In the genomic region with DNA sequence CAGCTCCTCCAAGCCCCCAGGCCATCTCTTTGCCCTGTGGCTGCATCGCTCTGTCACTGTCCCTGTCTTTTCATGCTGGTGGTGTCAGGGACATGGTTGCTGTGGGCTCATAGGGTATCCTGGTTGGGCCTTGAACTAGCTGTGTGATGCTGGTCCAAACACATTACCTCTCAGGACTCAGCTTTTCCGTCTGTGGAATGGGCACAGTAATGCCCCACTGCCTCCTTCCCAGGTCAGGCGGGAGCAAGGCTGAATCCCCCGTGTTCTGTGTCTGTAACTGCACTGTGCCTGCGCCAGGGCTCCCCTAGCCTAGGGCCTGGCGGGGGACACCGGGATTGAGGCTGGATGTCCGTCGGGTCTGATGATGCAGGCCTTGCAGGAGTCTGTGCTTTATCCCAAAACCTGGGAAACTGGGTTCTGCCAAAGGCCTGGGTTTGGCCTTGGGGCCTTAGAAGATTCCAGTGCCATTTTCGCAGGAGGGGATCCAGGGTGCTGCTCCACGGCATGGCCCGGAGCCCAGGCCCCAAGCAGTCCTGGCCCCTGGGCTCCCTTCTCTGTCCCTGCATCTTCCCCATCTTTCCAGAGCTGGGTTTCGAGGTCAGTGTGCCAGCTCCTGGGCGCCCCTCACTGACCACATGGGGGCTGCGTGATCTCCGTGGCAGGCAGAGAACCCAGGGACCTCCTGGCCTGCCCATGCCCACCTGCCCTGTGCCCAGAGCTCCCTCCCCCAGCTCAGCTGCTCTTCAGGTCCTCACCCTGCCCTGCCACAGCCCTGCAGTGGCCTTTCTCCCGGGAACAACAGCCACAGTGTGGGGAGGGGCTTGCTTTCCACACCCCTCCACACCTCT, we compare ENCODE assay signal across 21 cellular contexts. TPM values are rescaled to one million over a fixed set of nuclear protein-coding genes. Genes with fewer than 3 reads are reported as not detected.
A peak's percentile ranks its signal among the peaks of the same experiment; 100 is the strongest.
DNase-seq lines count a peak whose midpoint lies in the region; ATAC-seq, FAIRE-seq and TF ChIP-seq lines count a peak whose summit lies in the region.
"Had no signal": no experiment of that assay in that cellular context is flagged by ENCODE, and none has a peak within 500 bp of the region (broad histone marks: within the 10 kb centered on the region; RNA-seq: fewer than 3 reads in every experiment).

No MANE protein-coding gene starts in this region.

- no peaks in the 10 kb centered on the region for H3K36me3 ChIP-seq in Peyer's patch
- H3K36me3 ChIP-seq in kidney (ENCODE audit: control insufficient read depth in 1 of 2, insufficient read depth in 2 of 2, low read length in 2 of 2), result no peaks in the 10 kb centered on the region
- no peaks in the 10 kb centered on the region for H3K36me3 ChIP-seq in osteoblast (ENCODE audit: insufficient read depth, low read length)
- H3K36me3 ChIP-seq: MG63 had no signal

- H3K4me3 ChIP-seq in Peyer's patch (no peak overlapping the region), kidney (ENCODE audit: low read length in 2 of 2) (no peak overlapping the region), osteoblast (ENCODE audit: insufficient read depth, low read length) (no peak overlapping the region)
- H3K4me3 ChIP-seq: MG63 had no signal

- H3K4me3 Mint-ChIP-seq in activated CD4-positive, alpha-beta T cell treated with anti-CD3 and anti-CD28 coated beads for 36 hours, result no peak overlapping the region
- H3K4me3 Mint-ChIP-seq: H9 had no signal

- H3K27me3 ChIP-seq in Peyer's patch, result no peaks in the 10 kb centered on the region
- H3K27me3 ChIP-seq in osteoblast (ENCODE audit: insufficient read depth, low read length), result no peaks in the 10 kb centered on the region
- H3K27me3 ChIP-seq: MG63 had no signal

- H3K27ac ChIP-seq in Peyer's patch (no peak overlapping the region), kidney (ENCODE audit: low read depth in 2 of 2, low read length in 2 of 2) (no peak overlapping the region), osteoblast (ENCODE audit: low read depth, low read length) (no peak overlapping the region)
- H3K27ac ChIP-seq: 22Rv1 had no signal

- no peak overlapping the region for H3K4me2 ChIP-seq in osteoblast (ENCODE audit: insufficient read depth, low read length)

- DNase-seq in activated CD4-positive, alpha-beta T cell treated with anti-CD3 and anti-CD28 coated beads for 36 hours, result peak; percentile 1
- no peak for DNase-seq in activated CD4-positive, alpha-beta T cell treated with anti-CD3 and anti-CD28 coated beads for 1 hour
- DNase-seq in Peyer's patch, result peak in 2 of 3 donors; percentile 37 to 39
- DNase-seq in kidney, result peak; percentile 59
- peak; percentile 79 for DNase-seq in osteoblast (ENCODE audit: insufficient read length, low spot score, missing footprints)
- DNase-seq in activated gamma-delta T cell treated with Interleukin-2 at 50 U/mL for 16 hours, result no peak
- no peak for DNase-seq in stimulated activated CD4-positive, alpha-beta T cell treated with anti-CD3 and anti-CD28 coated beads, Interleukin-15, amount 100 ng/mL, for 24 hours
- DNase-seq in NCI-H1436 (lab: John Stamatoyannopoulos, UW), result no peak
- DNase-seq: AML-193, DND-41, H9, Kasumi-1, MG63, NCI-H1048, NCI-H146, NCI-H2081, NCI-H446 treated with DMSO at 0.1 percent for 48 hours, NCI-H69, SHP77 treated with DMSO at 0.1 percent for 48 hours had no signal

- FAIRE-seq in kidney (lab: Jason Lieb, UNC), result no peak

- H3K79me2 ChIP-seq in osteoblast (ENCODE audit: insufficient read depth, low read length), result no peaks in the 10 kb centered on the region

- CTCF ChIA-PET in activated CD4-positive, alpha-beta T cell treated with anti-CD3 and anti-CD28 coated beads for 36 hours (lab: Charles Lee), result interaction anchor here (0.5 to 0.6 kb wide), 2 partner anchors 102 to 1915 kb away, joined by 3 read pairs; no protein-coding TSS in a partner anchor

- peaks cover 9% of the 10 kb centered on the region for H3K9me3 Mint-ChIP-seq in activated CD4-positive, alpha-beta T cell treated with anti-CD3 and anti-CD28 coated beads for 36 hours (ENCODE audit: low read depth)

- no peak overlapping the region for H3K27ac Mint-ChIP-seq in activated CD4-positive, alpha-beta T cell treated with anti-CD3 and anti-CD28 coated beads for 36 hours
- H3K27ac Mint-ChIP-seq: H9 had no signal

- TF ChIP-seq CTCF in Peyer's patch (IDR thresholded peaks at IDR 0.05) (no peak), kidney (IDR thresholded peaks at IDR 0.05; ENCODE audit: borderline replicate concordance, extremely low read depth, insufficient read depth) (no peak), osteoblast (IDR thresholded peaks at IDR 0.05; ENCODE audit: extremely low read depth, low read depth, low read length) (no peak)

- H3K36me3 Mint-ChIP-seq in activated CD4-positive, alpha-beta T cell treated with anti-CD3 and anti-CD28 coated beads for 36 hours (ENCODE audit: low read depth), result no peaks in the 10 kb centered on the region
- H3K36me3 Mint-ChIP-seq: IgD-negative memory B cell had no signal

- no peak for ATAC-seq in activated CD4-positive, alpha-beta T cell treated with anti-CD3 and anti-CD28 coated beads for 36 hours

- H3K4me1 Mint-ChIP-seq in activated CD4-positive, alpha-beta T cell treated with anti-CD3 and anti-CD28 coated beads for 36 hours, result no peaks in the 10 kb centered on the region

- no peaks in the 10 kb centered on the region for H3K27me3 Mint-ChIP-seq in activated CD4-positive, alpha-beta T cell treated with anti-CD3 and anti-CD28 coated beads for 36 hours
- H3K27me3 Mint-ChIP-seq: IgD-negative memory B cell had no signal

- no peak overlapping the region for H2AFZ ChIP-seq in osteoblast (ENCODE audit: low read length)

- POLR2A ChIA-PET in activated CD4-positive, alpha-beta T cell treated with anti-CD3 and anti-CD28 coated beads for 36 hours (lab: Charles Lee), result no interaction called here

- H4K20me1 ChIP-seq in osteoblast (ENCODE audit: insufficient read depth, low read length), result no peaks in the 10 kb centered on the region

- H3K9me3 ChIP-seq in Peyer's patch (peaks cover 0 to 7% (median 0%) of the 10 kb centered on the region in 4 donors), kidney (ENCODE audit: control insufficient read depth in 1 of 2, low read length in 2 of 2) (peaks cover 0 to 4% of the 10 kb centered on the region in 2 donors), osteoblast (ENCODE audit: low read depth, low read length) (peaks cover 6% of the 10 kb centered on the region)
- H3K9me3 ChIP-seq: MG63 had no signal

- H3K4me1 ChIP-seq in Peyer's patch (peaks cover 0 to 8% (median 0%) of the 10 kb centered on the region in 4 donors), kidney (ENCODE audit: control insufficient read depth in 1 of 2, insufficient read depth in 1 of 2, low read depth in 1 of 2, low read length in 2 of 2) (no peaks in the 10 kb centered on the region), osteoblast (ENCODE audit: insufficient read depth, low read length) (no peaks in the 10 kb centered on the region)

- H3K9ac ChIP-seq in kidney (ENCODE audit: low read length in 2 of 2), result no peak overlapping the region

- TF ChIP-seq POLR2A in Peyer's patch (IDR thresholded peaks at IDR 0.05), result no peak

- intact Hi-C loops in activated CD4-positive, alpha-beta T cell treated with anti-CD3 and anti-CD28 coated beads for 36 hours (cut with DNase I, micrococcal nuclease), result no loop called here
- intact Hi-C loops in kidney (cut with DNase I), result no loop called here

RNA-seq across cellular contexts. Expression of gene CELSR1, which starts 32.7 kb away (rescaled TPM):
- total RNA-seq in activated CD4-positive, alpha-beta T cell treated with anti-CD3 and anti-CD28 coated beads for 36 hours, result under 1 TPM; 0.43 to 0.46 TPM
- total RNA-seq in Peyer's patch (10 to 100 TPM in 1 of 4 donors, 1 to 10 TPM in 3; 1.1 to 22.3 (median 1.5) TPM), kidney (49.9 TPM), osteoblast (2.7 and 3.6 TPM in 2 replicates)
- polyA plus RNA-seq in kidney (ENCODE audit: insufficient read depth, low read depth, low replicate concordance), result 15.7 TPM

RNA-seq across cellular contexts. Expression of gene GRAMD4, which starts 50.1 kb away (rescaled TPM):
- total RNA-seq in activated CD4-positive, alpha-beta T cell treated with anti-CD3 and anti-CD28 coated beads for 36 hours, result 10 to 100 TPM; 25.7 to 40.7 TPM
- total RNA-seq in Peyer's patch (100 to 1,000 TPM in 3 of 4 donors, 10 to 100 TPM in 1; 98.2 to 428 (median 422) TPM), kidney (58.2 TPM), osteoblast (16.8 and 17.0 TPM in 2 replicates)
- polyA plus RNA-seq in kidney (ENCODE audit: insufficient read depth, low read depth, low replicate concordance), result 12.1 TPM

Comparison
In these comparisons a context has a peak if more than half of its experiments do, and no peak if none do; other contexts are left out.
1. DNase-seq: peak in activated CD4-positive, alpha-beta T cell treated with anti-CD3 and anti-CD28 coated beads for 36 hours (single experiment), Peyer's patch (2 of 3), kidney (single experiment) and osteoblast (single experiment); none in activated CD4-positive, alpha-beta T cell treated with anti-CD3 and anti-CD28 coated beads for 1 hour (single experiment), activated gamma-delta T cell treated with Interleukin-2 at 50 U/mL for 16 hours (single experiment), stimulated activated CD4-positive, alpha-beta T cell treated with anti-CD3 and anti-CD28 coated beads, Interleukin-15, amount 100 ng/mL, for 24 hours (single experiment) and NCI-H1436 (single experiment).